1 cellular context compared by ENCODE assay signal in the genomic region with DNA sequence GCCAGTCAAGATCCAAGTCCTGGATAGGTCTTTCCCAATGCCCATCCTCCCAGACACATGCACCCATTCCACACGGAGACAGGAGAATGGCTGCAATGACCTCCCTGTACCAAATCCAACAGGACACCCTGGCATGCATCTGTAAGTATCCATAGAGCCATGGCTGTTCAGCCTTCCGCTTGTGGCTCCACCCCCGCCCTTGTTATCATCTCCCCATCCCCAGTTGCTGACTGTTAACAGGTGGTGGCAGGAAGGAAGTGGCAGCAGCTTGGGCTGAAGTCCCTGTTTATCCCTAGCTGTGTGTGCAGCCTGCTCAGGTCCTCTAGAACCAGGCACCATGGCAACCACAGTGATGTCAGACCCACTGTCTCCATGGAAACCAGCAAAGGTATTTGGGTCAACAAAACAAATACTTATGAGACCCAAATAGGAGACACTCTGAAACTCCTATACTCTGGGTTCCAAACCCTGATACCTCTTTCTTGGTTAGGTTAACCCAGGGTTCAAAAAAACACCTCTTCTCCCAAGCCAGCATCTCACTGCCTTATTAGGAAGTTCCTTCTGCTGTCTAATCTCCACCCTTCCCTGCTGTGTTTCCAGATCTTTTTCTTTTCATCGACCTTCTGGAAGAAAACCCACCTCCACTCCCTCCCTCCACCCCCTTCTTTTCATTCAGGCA.
TF ChIP-seq lines count a peak whose summit lies in the region.

No MANE protein-coding gene starts in this region.

TF ChIP-seq in H1, 55 proteins besides CTCF, POLR2A, EP300 and RAD21:
- TF ChIP-seq POLR2AphosphoS5 (IDR thresholded peaks at IDR 0.05; ENCODE audit: low read depth, low read length): peak; percentile 61; the same call in 1 of the 2 replicates
- TF ChIP-seq SRF (IDR thresholded peaks at IDR 0.05; ENCODE audit: low read depth, low read length): peak; percentile 60; the same call in 1 of the 2 replicates
- no peak for TF ChIP-seq CBX5 (IDR thresholded peaks at IDR 0.05; ENCODE audit: low read depth, low read length)
- TF ChIP-seq SAP30 (IDR thresholded peaks at IDR 0.05; ENCODE audit: insufficient read depth, insufficient replicate concordance, low read length): no peak
- TF ChIP-seq KDM1A (IDR thresholded peaks at IDR 0.05; ENCODE audit: borderline replicate concordance, low read length): no peak
- TF ChIP-seq, protein P1, sequence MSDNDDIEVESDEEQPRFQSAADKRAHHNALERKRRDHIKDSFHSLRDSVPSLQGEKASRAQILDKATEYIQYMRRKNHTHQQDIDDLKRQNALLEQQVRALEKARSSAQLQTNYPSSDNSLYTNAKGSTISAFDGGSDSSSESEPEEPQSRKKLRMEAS (IDR thresholded peaks at IDR 0.05): no peak
- no peak for TF ChIP-seq SIRT6 (IDR thresholded peaks at IDR 0.05; ENCODE audit: low read length)
